8 cellular contexts compared by ENCODE assay signal in genomic region chr7:2403014-2403717, GRCh38. TPM values are rescaled to one million over a fixed set of nuclear protein-coding genes. Genes with fewer than 3 reads are reported as not detected.
DNase-seq lines count a peak whose midpoint lies in the region; ATAC-seq and TF ChIP-seq lines count a peak whose summit lies in the region.

Gene CHST12, plus strand, starts transcription at chr7:2403611. Its CDS starts 29,029 bp downstream, at chr7:2432640.

- H3K4me1 ChIP-seq in left lung, result peaks cover 17 to 84% of the 10 kb centered on the region in 2 donors

- DNase-seq in AML-193 (lab: John Stamatoyannopoulos, UW), result peak; percentile 81 to 83
- DNase-seq in GM19240 (ENCODE audit: insufficient read length, low spot score), result peak; percentile 89
- DNase-seq in NCI-H748 treated with DMSO at 0.1 percent for 48 hours (lab: John Stamatoyannopoulos, UW), result peak; percentile 84
- peak; percentile 92 to 94 for DNase-seq in activated CD4-positive, alpha-beta T cell treated with anti-CD3 and anti-CD28 coated beads, Interleukin-2, amount 50 U/mL, for 48 hours
- DNase-seq in dermis blood vessel endothelial cell, result peak; percentile 96
- DNase-seq in left lung, result peak; percentile 95 to 96
- peak; percentile 93 to 94 for DNase-seq in stimulated activated CD4-positive, alpha-beta T cell treated with anti-CD3 and anti-CD28 coated beads, Interleukin-2, amount 100 ng/mL, for 24 hours

- H3K9me3 ChIP-seq in left lung, result no peaks in the 10 kb centered on the region

- ATAC-seq in HG03520 (IDR thresholded peaks at IDR 0.05; ENCODE audit: unreplicated experiment) (peak; percentile 39), left lung (peak; percentile 89)

- peak within 1 kb of the TSS; percentile 45 to 70 for H3K27ac ChIP-seq in left lung

- H3K4me3 ChIP-seq in left lung, result peak within 1 kb of the TSS; percentile 78 to 86

- H3K27me3 ChIP-seq in left lung, result no peaks in the 10 kb centered on the region

- no peak for TF ChIP-seq CTCF in left lung (IDR thresholded peaks at IDR 0.05)

- H3K36me3 ChIP-seq in left lung, result no peaks in the 10 kb centered on the region

- intact Hi-C loops in left lung (cut with DNase I), result no loop called here

RNA-seq across cellular contexts. Expression of gene CHST12, which starts in this region (rescaled TPM):
- total RNA-seq in dermis blood vessel endothelial cell (6.8 and 21.5 TPM in 2 replicates), left lung (10 to 100 TPM; 19.2 to 27.1 TPM)

Comparison
In these comparisons a context has a peak if more than half of its experiments do, and no peak if none do; other contexts are left out.
1. Peak in every context shown above with its lines: DNase-seq, ATAC-seq, H3K4me3 ChIP-seq and H3K27ac ChIP-seq.